8 cellular contexts compared by ENCODE assay signal in the genomic region with DNA sequence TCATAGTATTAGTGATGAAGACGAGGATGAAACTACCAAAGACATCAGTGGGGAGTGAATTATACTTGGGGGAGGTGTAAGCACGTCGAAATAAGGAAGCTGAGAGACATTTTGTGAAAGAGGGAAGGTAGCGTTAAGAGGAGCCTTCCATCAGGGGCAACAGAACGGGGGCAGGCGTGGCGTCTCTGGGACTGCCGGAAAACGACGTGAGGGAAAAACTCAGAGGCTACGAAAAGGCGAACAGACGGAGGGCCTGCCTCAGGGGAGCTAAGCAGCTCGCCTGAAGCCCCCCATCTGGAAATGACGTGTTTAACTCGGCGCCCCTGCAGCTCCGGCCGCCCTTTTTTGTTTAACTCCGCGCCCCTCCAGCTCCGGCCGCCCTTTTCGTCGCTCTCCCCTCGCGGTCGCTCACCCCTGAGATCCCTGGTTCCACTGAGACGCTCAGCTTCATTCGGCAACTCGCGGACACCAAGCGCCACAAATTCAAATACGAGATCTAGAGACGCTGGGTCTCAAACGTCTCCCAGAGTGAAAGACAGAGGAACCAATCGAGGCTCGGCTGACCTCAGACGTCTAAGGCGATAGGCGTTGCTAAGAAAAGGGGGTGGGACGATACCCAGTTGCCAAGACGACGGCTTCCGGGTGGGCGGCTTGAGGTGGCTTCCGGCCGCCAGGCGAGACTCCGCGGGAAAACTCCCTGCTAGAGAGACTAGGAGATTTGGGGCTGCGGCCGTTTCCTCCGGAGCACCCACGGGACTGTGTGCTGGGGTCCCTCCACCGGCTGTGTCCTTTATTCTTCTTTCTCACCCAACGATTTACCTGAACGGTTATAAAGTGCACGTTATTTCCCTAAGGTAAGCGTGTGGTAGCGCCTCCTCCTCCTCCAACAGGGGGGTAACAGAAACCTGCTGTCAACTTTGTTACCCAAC.
DNase-seq lines count a peak whose midpoint lies in the region; ATAC-seq and TF ChIP-seq lines count a peak whose summit lies in the region.

No MANE protein-coding gene starts in this region.

- H3K23me2 ChIP-seq in H9 (ENCODE audit: insufficient read length, low read depth, low read length, poor library complexity, severe bottlenecking), result peaks cover 5% of the 10 kb centered on the region

- H3T11ph ChIP-seq in H9 (ENCODE audit: low read length), result no peak overlapping the region

- TF ChIP-seq POLR2A in Raji (IDR thresholded peaks at IDR 0.05; ENCODE audit: insufficient read depth, low read depth, low read length), result peak; percentile 87

- peak overlapping the region; percentile 100 for H3K27ac Mint-ChIP-seq in H9
- peak overlapping the region; percentile 100 for H3K27ac Mint-ChIP-seq in stimulated activated naive CD8-positive, alpha-beta T cell treated with anti-CD3 and anti-CD28 coated beads, Interleukin-15, amount 100 ng/mL, for 72 hours

- peak overlapping the region; percentile 94 for H2AFZ ChIP-seq in H9 (ENCODE audit: low read length)
- H2AFZ ChIP-seq in neural cell (ENCODE audit: low read depth, low read length), result peak overlapping the region; percentile 11

- peak overlapping the region; percentile 95 for H3K9ac ChIP-seq in H9 (ENCODE audit: extremely low read depth, insufficient read length, low read length)
- peak overlapping the region; percentile 72 for H3K9ac ChIP-seq in neural cell (ENCODE audit: low read length)

- H2BK12ac ChIP-seq in H9 (ENCODE audit: insufficient read length, low read depth, low read length), result no peak overlapping the region

- H3K27me3 ChIP-seq in H9 (ENCODE audit: insufficient read depth, low read length) (no peaks in the 10 kb centered on the region), neural cell (ENCODE audit: insufficient read depth, low read depth, low read length) (no peaks in the 10 kb centered on the region)

- H3K4me2 ChIP-seq in H9 (ENCODE audit: insufficient read depth, insufficient read length, low read length), result peak overlapping the region; percentile 90
- H3K4me2 ChIP-seq in neural cell (ENCODE audit: low read length), result peak overlapping the region; percentile 99

- no peaks in the 10 kb centered on the region for H4K20me1 ChIP-seq in H9 (ENCODE audit: control insufficient read depth, insufficient read depth, insufficient read length)
- no peaks in the 10 kb centered on the region for H4K20me1 ChIP-seq in neural cell (ENCODE audit: insufficient read depth)

- no CpG with 5 or more reads among the region's 61 CpGs for WGBS in H9 (ENCODE audit: extremely low coverage, insufficient read length, low lambda C conversion rate)

- no peak overlapping the region for H2BK15ac ChIP-seq in H9 (ENCODE audit: low read depth, low read length)

- H4K8ac ChIP-seq in H9 (replicated peaks; ENCODE audit: insufficient read length, low read depth, low read length), result no peak overlapping the region

- H3K56ac ChIP-seq in H9 (ENCODE audit: insufficient read length, low read depth, low read length), result no peak overlapping the region

- TF ChIP-seq CTCF in H9 (conservative IDR thresholded peaks at IDR 0.05) (no peak), fibroblast of villous mesenchyme (IDR thresholded peaks at IDR 0.05; ENCODE audit: insufficient read depth, low read depth, low read length) (no peak), neural cell (IDR thresholded peaks at IDR 0.05; ENCODE audit: poor library complexity, severe bottlenecking) (no peak)

- in situ Hi-C loops in G401 (cut with HindIII; ENCODE audit: low sequenced_read_pairs), result no loop called here

- peak overlapping the region; percentile 91; the same call in 1 of the 2 replicates for H3K14ac ChIP-seq in H9 (ENCODE audit: insufficient read depth, low read length)

- TF ChIP-seq RAD21 in neural cell (conservative IDR thresholded peaks at IDR 0.05), result peak; percentile 58

- H3K27ac ChIP-seq in H9 (ENCODE audit: insufficient read length, low read depth, low read length) (peak overlapping the region; percentile 38), neural cell (ENCODE audit: low read length) (peak overlapping the region; percentile 81)

- no peak overlapping the region for H3K4ac ChIP-seq in H9 (ENCODE audit: low read depth, low read length)

- no peak overlapping the region for H2BK120ac ChIP-seq in H9 (ENCODE audit: low read depth, low read length, poor library complexity, severe bottlenecking)

- H3K4me1 Mint-ChIP-seq in H9, result peaks cover 4% of the 10 kb centered on the region in 2 experiments
- H3K4me1 Mint-ChIP-seq in stimulated activated naive CD8-positive, alpha-beta T cell treated with anti-CD3 and anti-CD28 coated beads, Interleukin-15, amount 100 ng/mL, for 72 hours, result peaks cover 10% of the 10 kb centered on the region

- no peaks in the 10 kb centered on the region for H3K9me2 ChIP-seq in neural cell (ENCODE audit: insufficient read depth, low read length)

- DNase-seq in G401 (ENCODE audit: low spot score) (peak; percentile 98), H9 (peak; percentile 96), M059J (ENCODE audit: low read depth) (peak; percentile 99), fibroblast of villous mesenchyme (ENCODE audit: low read depth) (peak; percentile 99)
- DNase-seq in activated effector memory CD4-positive, alpha-beta T cell treated with anti-CD3 and anti-CD28 coated beads, Interleukin-2, amount 50 U/mL, for 16 hours, result peak; percentile 97
- DNase-seq in stimulated activated naive CD8-positive, alpha-beta T cell treated with anti-CD3 and anti-CD28 coated beads, Interleukin-15, amount 100 ng/mL, for 72 hours, result peak; percentile 90 to 94

- H3K79me1 ChIP-seq in H9 (ENCODE audit: insufficient read depth, low read depth, low read length, poor library complexity, severe bottlenecking), result no peaks in the 10 kb centered on the region

- H3K18ac ChIP-seq in H9 (ENCODE audit: insufficient read length, low read depth, low read length), result peak overlapping the region; percentile 96

- peak; percentile 21 for TF ChIP-seq EP300 in neural cell (conservative IDR thresholded peaks at IDR 0.05; ENCODE audit: poor library complexity, severe bottlenecking)

- H2BK20ac ChIP-seq in H9 (ENCODE audit: low read depth, low read length, poor library complexity, severe bottlenecking), result no peak overlapping the region

- no peaks in the 10 kb centered on the region for H3F3A ChIP-seq in neural cell (ENCODE audit: insufficient read depth, low read length, poor library complexity, severe bottlenecking)

- no peak overlapping the region for H4K5ac ChIP-seq in H9 (ENCODE audit: insufficient read length, low read depth, low read length)

- H3K23ac ChIP-seq in H9 (ENCODE audit: insufficient read length, low read depth, low read length), result no peak overlapping the region

- ATAC-seq in stimulated activated naive CD8-positive, alpha-beta T cell treated with anti-CD3 and anti-CD28 coated beads, Interleukin-15, amount 100 ng/mL, for 72 hours, result peak; percentile 100

- no peak overlapping the region for H4K91ac ChIP-seq in H9 (ENCODE audit: insufficient read length, low read depth, low read length)

- no peaks in the 10 kb centered on the region for H3K4me1 ChIP-seq in H9 (ENCODE audit: insufficient read depth, low read length)

- no peaks in the 10 kb centered on the region for H3K79me2 ChIP-seq in H9 (ENCODE audit: insufficient read depth, low read length)
- H3K79me2 ChIP-seq in neural cell (replicated peaks; ENCODE audit: insufficient read depth, low read length), result peaks cover 30% of the 10 kb centered on the region

- H3K36me3 ChIP-seq in neural cell (ENCODE audit: insufficient read depth, low read length), result no peaks in the 10 kb centered on the region

- H3K27me3 Mint-ChIP-seq in H9 (ENCODE audit: low read depth), result no peaks in the 10 kb centered on the region
- no peaks in the 10 kb centered on the region for H3K27me3 Mint-ChIP-seq in stimulated activated naive CD8-positive, alpha-beta T cell treated with anti-CD3 and anti-CD28 coated beads, Interleukin-15, amount 100 ng/mL, for 72 hours

- H3K9me3 ChIP-seq in H9 (ENCODE audit: control insufficient read depth, low read depth, low read length) (no peaks in the 10 kb centered on the region), neural cell (ENCODE audit: low read length) (no peaks in the 10 kb centered on the region)

- peak overlapping the region; percentile 97 to 99 for H3K4me3 Mint-ChIP-seq in H9
- peak overlapping the region; percentile 99 for H3K4me3 Mint-ChIP-seq in stimulated activated naive CD8-positive, alpha-beta T cell treated with anti-CD3 and anti-CD28 coated beads, Interleukin-15, amount 100 ng/mL, for 72 hours

- no peak overlapping the region for H2BK5ac ChIP-seq in H9 (ENCODE audit: insufficient read length, low read length)

- peaks cover 0 to 3% of the 10 kb centered on the region in 2 experiments; a peak in 2 of 5 replicates for H3K9me3 Mint-ChIP-seq in H9
- H3K9me3 Mint-ChIP-seq in stimulated activated naive CD8-positive, alpha-beta T cell treated with anti-CD3 and anti-CD28 coated beads, Interleukin-15, amount 100 ng/mL, for 72 hours, result no peaks in the 10 kb centered on the region

- H3K4me3 ChIP-seq in fibroblast of villous mesenchyme (ENCODE audit: low read depth, low read length) (peak overlapping the region; percentile 89), neural cell (ENCODE audit: low read length) (peak overlapping the region; percentile 80)

- no peak overlapping the region for H2AK5ac ChIP-seq in H9 (ENCODE audit: insufficient read length, low read length)

- peaks cover 0 to 5% (median 2%) of the 10 kb centered on the region in 3 experiments; a peak in 3 of 7 replicates for H3K36me3 Mint-ChIP-seq in H9 (ENCODE audit: insufficient read depth in 1 of 3, low read depth in 3 of 3)

TF ChIP-seq in neural cell, 6 proteins besides CTCF, POLR2A, EP300 and RAD21 (continues in another document):
- peak; percentile 56 for TF ChIP-seq SMC3 (conservative IDR thresholded peaks at IDR 0.05; ENCODE audit: poor library complexity)
- TF ChIP-seq EZH2 (IDR thresholded peaks at IDR 0.05; ENCODE audit: borderline replicate concordance, insufficient read depth, low read length, poor library complexity, severe bottlenecking), result no peak

Comparison
In these comparisons a context has a peak if more than half of its experiments do, and no peak if none do; other contexts are left out.
1. Peak in every context shown above with its lines: DNase-seq, ATAC-seq, H3K4me3 ChIP-seq and H3K27ac ChIP-seq.